ENCODE assay signal across 38 cellular contexts in genomic region chr1:12748778-12749355, GRCh38. TPM values are rescaled to one million over a fixed set of nuclear protein-coding genes. Genes with fewer than 3 reads are reported as not detected.
"Had no signal": no experiment of that assay in that cellular context is flagged by ENCODE, and none has a peak within 500 bp of the region (broad histone marks: within the 10 kb centered on the region; RNA-seq: fewer than 3 reads in every experiment).

No MANE protein-coding gene starts in this region.

- H3K36me3 ChIP-seq: adrenal gland, brain microvascular endothelial cell, breast epithelium had no signal

- H3K27me3 ChIP-seq: body of pancreas, brain microvascular endothelial cell, breast epithelium had no signal

- H3K27ac ChIP-seq: adrenal gland, body of pancreas, brain microvascular endothelial cell, breast epithelium, VCaP had no signal

- H3K36me3 Mint-ChIP-seq: activated naive CD8-positive, alpha-beta T cell treated with anti-CD3 and anti-CD28 coated beads for 36 hours had no signal

- H3K4me1 ChIP-seq: adrenal gland, body of pancreas, breast epithelium had no signal

- H3K4me3 ChIP-seq: adrenal gland, body of pancreas, breast epithelium had no signal

- H3K4me1 Mint-ChIP-seq: activated B cell treated with CpG ODN at 0.5 μM for 24 hours; activated T-helper 17 cell treated with anti-CD3 and anti-CD28 coated beads, Interleukin-2, amount 50 U/mL, for 72 hours had no signal

- DNase-seq: activated B cell treated with CpG ODN at 0.5 μM for 24 hours; activated CD4-positive, alpha-beta memory T cell treated with anti-CD3 and anti-CD28 coated beads for 36 hours; activated CD4-positive, alpha-beta T cell treated with anti-CD3 and anti-CD28 coated beads for 4 hours; activated CD4-positive, alpha-beta T cell treated with anti-CD3 and anti-CD28 coated beads, Interleukin-2, amount 10 ng/mL, durations not matched to agents 24 days and 14 days; activated CD4-positive, alpha-beta T cell treated with anti-CD3 and anti-CD28 coated beads, Interleukin-2, amount 50 U/mL, for 1 hour; activated CD4-positive, alpha-beta T cell treated with anti-CD3 and anti-CD28 coated beads, Interleukin-2, amount 50 U/mL, for 4 hours; activated CD4-positive, CD25-positive, alpha-beta regulatory T cell treated with anti-CD3 and anti-CD28 coated beads, Interleukin-2, amount 50 U/mL, for 72 hours; activated CD8-positive, alpha-beta memory T cell treated with anti-CD3 and anti-CD28 coated beads, Interleukin-2, amount 50 U/mL, for 4 hours; activated CD8-positive, alpha-beta T cell treated with anti-CD3 and anti-CD28 coated beads for 36 hours; activated effector memory CD4-positive, alpha-beta T cell treated with anti-CD3 and anti-CD28 coated beads, Interleukin-2, amount 50 U/mL, for 16 hours; activated gamma-delta T cell treated with Interleukin-2 at 50 U/mL for 16 hours; activated naive CD4-positive, alpha-beta T cell; activated naive CD4-positive, alpha-beta T cell treated with anti-CD3 and anti-CD28 coated beads for 36 hours; activated naive CD8-positive, alpha-beta T cell treated with anti-CD3 and anti-CD28 coated beads for 36 hours; activated T-cell treated with anti-CD3 and anti-CD28 coated beads for 4 hours; activated T-cell treated with anti-CD3 and anti-CD28 coated beads, Interleukin-2, amount 50 U/mL, for 1 hour; activated T-cell treated with anti-CD3 and anti-CD28 coated beads, Interleukin-2, amount 50 U/mL, for 4 hours; activated T-cell treated with anti-CD3 and anti-CD28 coated beads, Interleukin-2, amount 50 U/mL, for 72 hours; adrenal gland; amniotic stem cell; aorta; body of pancreas; brain microvascular endothelial cell; central memory CD4-positive, alpha-beta T cell; T-helper 1 cell; T-helper 2 cell; T-helper 9 cell had no signal

- H3K27ac Mint-ChIP-seq: activated B cell treated with CpG ODN at 0.5 μM for 24 hours; activated CD4-positive, alpha-beta memory T cell treated with anti-CD3 and anti-CD28 coated beads for 36 hours; activated CD4-positive, alpha-beta T cell treated with anti-CD3 and anti-CD28 coated beads, Interleukin-2, amount 10 ng/mL, durations not matched to agents 24 days and 14 days; activated CD8-positive, alpha-beta T cell treated with anti-CD3 and anti-CD28 coated beads for 36 hours; activated naive CD4-positive, alpha-beta T cell treated with anti-CD3 and anti-CD28 coated beads for 36 hours; activated naive CD4-positive, alpha-beta T cell treated with anti-CD3 and anti-CD28 coated beads, Interleukin-2, amount 50 U/mL, for 72 hours; activated naive CD8-positive, alpha-beta T cell treated with anti-CD3 and anti-CD28 coated beads for 36 hours; activated T-cell treated with anti-CD3 and anti-CD28 coated beads, Interleukin-2, amount 50 U/mL, for 72 hours; activated T-helper 1 cell treated with anti-CD3 and anti-CD28 coated beads, Interleukin-12 subunit alpha, Interleukin-12 subunit beta, Interleukin-2, Interleukin-4 antibody, amounts not matched to agents 30 ng/mL and 10 ng/mL and 1 ng/mL, durations not matched to agents 14 hours and 24 hours and 36 hours; activated T-helper 17 cell treated with anti-CD3 and anti-CD28 coated beads, Interleukin-2, amount 50 U/mL, for 72 hours; T-helper 1 cell treated with Interleukin-12 subunit alpha and Interleukin-12 subunit beta and Interleukin-4 antibody, amounts not matched to agents 30 μg/mL and 1 μg/mL, for 36 hours; T-helper 2 cell treated with Interferon-gamma antibody and Interleukin-4, amounts not matched to agents 5 μg/mL and 100 μg/mL, for 36 hours had no signal

- H3K4me3 Mint-ChIP-seq: activated B cell treated with CpG ODN at 0.5 μM for 24 hours; activated CD4-positive, alpha-beta memory T cell treated with anti-CD3 and anti-CD28 coated beads for 36 hours; activated CD4-positive, alpha-beta T cell treated with anti-CD3 and anti-CD28 coated beads, Interleukin-2, amount 10 ng/mL, durations not matched to agents 24 days and 14 days; activated CD8-positive, alpha-beta T cell treated with anti-CD3 and anti-CD28 coated beads for 36 hours; activated naive CD4-positive, alpha-beta T cell treated with anti-CD3 and anti-CD28 coated beads for 36 hours; activated naive CD8-positive, alpha-beta T cell treated with anti-CD3 and anti-CD28 coated beads for 36 hours; activated T-cell treated with anti-CD3 and anti-CD28 coated beads, Interleukin-2, amount 50 U/mL, for 4 hours; activated T-cell treated with anti-CD3 and anti-CD28 coated beads, Interleukin-2, amount 50 U/mL, for 72 hours; activated T-helper 1 cell treated with anti-CD3 and anti-CD28 coated beads, Interleukin-12 subunit alpha, Interleukin-12 subunit beta, Interleukin-2, Interleukin-4 antibody, amounts not matched to agents 30 ng/mL and 10 ng/mL and 1 ng/mL, durations not matched to agents 14 hours and 24 hours and 36 hours; activated T-helper 17 cell treated with anti-CD3 and anti-CD28 coated beads, Interleukin-2, amount 50 U/mL, for 72 hours; T-helper 1 cell treated with Interleukin-12 subunit alpha and Interleukin-12 subunit beta and Interleukin-4 antibody, amounts not matched to agents 30 μg/mL and 1 μg/mL, for 36 hours; T-helper 2 cell treated with Interferon-gamma antibody and Interleukin-4, amounts not matched to agents 5 μg/mL and 100 μg/mL, for 36 hours had no signal

- ATAC-seq: activated CD8-positive, alpha-beta T cell treated with anti-CD3 and anti-CD28 coated beads for 36 hours; activated naive CD4-positive, alpha-beta T cell treated with anti-CD3 and anti-CD28 coated beads, Interleukin-2, amount 50 U/mL, for 72 hours; activated T-cell treated with anti-CD3 and anti-CD28 coated beads, Interleukin-2, amount 50 U/mL, for 4 hours; activated T-cell treated with anti-CD3 and anti-CD28 coated beads, Interleukin-2, amount 50 U/mL, for 72 hours; activated T-helper 17 cell treated with anti-CD3 and anti-CD28 coated beads, Interleukin-2, amount 50 U/mL, for 72 hours; body of pancreas had no signal

RNA-seq across cellular contexts. Expression of gene CFAP107, which starts 2.9 kb away (rescaled TPM):
- total RNA-seq: activated B cell treated with CpG ODN at 0.5 μM for 24 hours; activated CD4-positive, alpha-beta memory T cell treated with anti-CD3 and anti-CD28 coated beads for 36 hours; activated CD4-positive, alpha-beta T cell treated with anti-CD3 and anti-CD28 coated beads, Interleukin-2, amount 10 ng/mL, durations not matched to agents 24 days and 14 days; activated CD8-positive, alpha-beta memory T cell treated with anti-CD3 and anti-CD28 coated beads for 36 hours; activated CD8-positive, alpha-beta T cell treated with anti-CD3 and anti-CD28 coated beads for 36 hours; activated naive CD4-positive, alpha-beta T cell treated with anti-CD3 and anti-CD28 coated beads for 36 hours; activated naive CD4-positive, alpha-beta T cell treated with anti-CD3 and anti-CD28 coated beads, Interleukin-2, amount 50 U/mL, for 72 hours; activated naive CD8-positive, alpha-beta T cell treated with anti-CD3 and anti-CD28 coated beads for 36 hours; activated T-cell treated with anti-CD3 and anti-CD28 coated beads, Interleukin-2, amount 50 U/mL, for 4 hours; activated T-cell treated with anti-CD3 and anti-CD28 coated beads, Interleukin-2, amount 50 U/mL, for 72 hours; activated T-helper 1 cell treated with anti-CD3 and anti-CD28 coated beads, Interleukin-12 subunit alpha, Interleukin-12 subunit beta, Interleukin-2, Interleukin-4 antibody, amounts not matched to agents 30 ng/mL and 10 ng/mL and 1 ng/mL, durations not matched to agents 14 hours and 24 hours and 36 hours; activated T-helper 17 cell treated with anti-CD3 and anti-CD28 coated beads, Interleukin-2, amount 50 U/mL, for 72 hours; adrenal gland; aorta; astrocyte; body of pancreas; breast epithelium; cardiac septum had no signal
- polyA plus RNA-seq: adrenal gland, aorta had no signal

RNA-seq across cellular contexts. Expression of gene PRAMEF12, which starts 24.7 kb away (rescaled TPM):
- total RNA-seq: activated B cell treated with CpG ODN at 0.5 μM for 24 hours; activated CD4-positive, alpha-beta memory T cell treated with anti-CD3 and anti-CD28 coated beads for 36 hours; activated CD4-positive, alpha-beta T cell treated with anti-CD3 and anti-CD28 coated beads, Interleukin-2, amount 10 ng/mL, durations not matched to agents 24 days and 14 days; activated CD8-positive, alpha-beta memory T cell treated with anti-CD3 and anti-CD28 coated beads for 36 hours; activated CD8-positive, alpha-beta T cell treated with anti-CD3 and anti-CD28 coated beads for 36 hours; activated naive CD4-positive, alpha-beta T cell treated with anti-CD3 and anti-CD28 coated beads for 36 hours; activated naive CD4-positive, alpha-beta T cell treated with anti-CD3 and anti-CD28 coated beads, Interleukin-2, amount 50 U/mL, for 72 hours; activated naive CD8-positive, alpha-beta T cell treated with anti-CD3 and anti-CD28 coated beads for 36 hours; activated T-cell treated with anti-CD3 and anti-CD28 coated beads, Interleukin-2, amount 50 U/mL, for 4 hours; activated T-cell treated with anti-CD3 and anti-CD28 coated beads, Interleukin-2, amount 50 U/mL, for 72 hours; activated T-helper 1 cell treated with anti-CD3 and anti-CD28 coated beads, Interleukin-12 subunit alpha, Interleukin-12 subunit beta, Interleukin-2, Interleukin-4 antibody, amounts not matched to agents 30 ng/mL and 10 ng/mL and 1 ng/mL, durations not matched to agents 14 hours and 24 hours and 36 hours; activated T-helper 17 cell treated with anti-CD3 and anti-CD28 coated beads, Interleukin-2, amount 50 U/mL, for 72 hours; adrenal gland; aorta; body of pancreas; breast epithelium; cardiac septum; cerebellum had no signal
- polyA plus RNA-seq: adrenal gland, aorta had no signal

RNA-seq across cellular contexts. Expression of gene AADACL3, which starts 33.0 kb away (rescaled TPM):
- total RNA-seq: activated B cell treated with CpG ODN at 0.5 μM for 24 hours; activated CD4-positive, alpha-beta memory T cell treated with anti-CD3 and anti-CD28 coated beads for 36 hours; activated CD4-positive, alpha-beta T cell treated with anti-CD3 and anti-CD28 coated beads, Interleukin-2, amount 10 ng/mL, durations not matched to agents 24 days and 14 days; activated CD8-positive, alpha-beta memory T cell treated with anti-CD3 and anti-CD28 coated beads for 36 hours; activated CD8-positive, alpha-beta T cell treated with anti-CD3 and anti-CD28 coated beads for 36 hours; activated naive CD4-positive, alpha-beta T cell treated with anti-CD3 and anti-CD28 coated beads for 36 hours; activated naive CD4-positive, alpha-beta T cell treated with anti-CD3 and anti-CD28 coated beads, Interleukin-2, amount 50 U/mL, for 72 hours; activated naive CD8-positive, alpha-beta T cell treated with anti-CD3 and anti-CD28 coated beads for 36 hours; activated T-cell treated with anti-CD3 and anti-CD28 coated beads, Interleukin-2, amount 50 U/mL, for 4 hours; activated T-cell treated with anti-CD3 and anti-CD28 coated beads, Interleukin-2, amount 50 U/mL, for 72 hours; activated T-helper 1 cell treated with anti-CD3 and anti-CD28 coated beads, Interleukin-12 subunit alpha, Interleukin-12 subunit beta, Interleukin-2, Interleukin-4 antibody, amounts not matched to agents 30 ng/mL and 10 ng/mL and 1 ng/mL, durations not matched to agents 14 hours and 24 hours and 36 hours; activated T-helper 17 cell treated with anti-CD3 and anti-CD28 coated beads, Interleukin-2, amount 50 U/mL, for 72 hours; adrenal gland; aorta; body of pancreas; cardiac septum; cerebellum had no signal
- polyA plus RNA-seq: adrenal gland, aorta had no signal

RNA-seq across cellular contexts. Expression of gene PRAMEF1, which starts 42.3 kb away (rescaled TPM):
- total RNA-seq: activated B cell treated with CpG ODN at 0.5 μM for 24 hours; activated CD4-positive, alpha-beta memory T cell treated with anti-CD3 and anti-CD28 coated beads for 36 hours; activated CD4-positive, alpha-beta T cell treated with anti-CD3 and anti-CD28 coated beads, Interleukin-2, amount 10 ng/mL, durations not matched to agents 24 days and 14 days; activated CD8-positive, alpha-beta memory T cell treated with anti-CD3 and anti-CD28 coated beads for 36 hours; activated CD8-positive, alpha-beta T cell treated with anti-CD3 and anti-CD28 coated beads for 36 hours; activated naive CD4-positive, alpha-beta T cell treated with anti-CD3 and anti-CD28 coated beads for 36 hours; activated naive CD4-positive, alpha-beta T cell treated with anti-CD3 and anti-CD28 coated beads, Interleukin-2, amount 50 U/mL, for 72 hours; activated naive CD8-positive, alpha-beta T cell treated with anti-CD3 and anti-CD28 coated beads for 36 hours; activated T-cell treated with anti-CD3 and anti-CD28 coated beads, Interleukin-2, amount 50 U/mL, for 4 hours; activated T-cell treated with anti-CD3 and anti-CD28 coated beads, Interleukin-2, amount 50 U/mL, for 72 hours; activated T-helper 1 cell treated with anti-CD3 and anti-CD28 coated beads, Interleukin-12 subunit alpha, Interleukin-12 subunit beta, Interleukin-2, Interleukin-4 antibody, amounts not matched to agents 30 ng/mL and 10 ng/mL and 1 ng/mL, durations not matched to agents 14 hours and 24 hours and 36 hours; activated T-helper 17 cell treated with anti-CD3 and anti-CD28 coated beads, Interleukin-2, amount 50 U/mL, for 72 hours; adrenal gland; aorta; astrocyte; body of pancreas; breast epithelium; cardiac septum; cerebellum had no signal
- polyA plus RNA-seq: adrenal gland, aorta had no signal
